ENCODE assay signal across 8 cellular contexts in genomic region chr13:40060318-40061007, GRCh38.
A peak's percentile ranks its signal among the peaks of the same experiment; 100 is the strongest.
DNase-seq lines count a peak whose midpoint lies in the region; ATAC-seq and TF ChIP-seq lines count a peak whose summit lies in the region.

No MANE protein-coding gene starts in this region.

- DNase-seq in DMS153 treated with DMSO at 0.1 percent for 48 hours (lab: John Stamatoyannopoulos, UW; ENCODE audit: unreplicated experiment): peak; percentile 83
- DNase-seq in activated T-cell treated with anti-CD3 and anti-CD28 coated beads, Interleukin-2, amount 50 U/mL, for 48 hours: peak; percentile 67 to 76
- DNase-seq in medulla oblongata (ENCODE audit: extremely low spot score): peak; percentile 43
- peak; percentile 73 to 87 for DNase-seq in aorta
- no peak for DNase-seq in NCI-H128 (lab: John Stamatoyannopoulos, UW; ENCODE audit: unreplicated experiment)
- DNase-seq in HFFc6: no peak

- H3K27me3 Mint-ChIP-seq in HFFc6 (ENCODE audit: insufficient read depth): peaks cover 7% of the 10 kb centered on the region

- H3K36me3 ChIP-seq in aorta (ENCODE audit: control insufficient read depth in 1 of 2, insufficient read depth in 2 of 2, low read length in 1 of 2): no peaks in the 10 kb centered on the region

- no peak overlapping the region for H3K27ac ChIP-seq in aorta (ENCODE audit: low read depth in 1 of 2, low read length in 2 of 2)

- H3K9me3 ChIP-seq in aorta (ENCODE audit: control insufficient read depth, low read length): no peaks in the 10 kb centered on the region

- WGBS in aorta, 2 donors: 58% methylated on average over 4 of the region's 4 CpGs

- peaks cover 7% of the 10 kb centered on the region; the same call in 1 of the 2 replicates for H3K4me1 Mint-ChIP-seq in HFFc6 (ENCODE audit: low read depth)

- no peak overlapping the region for H3K4me3 Mint-ChIP-seq in HFFc6

- H3K27ac Mint-ChIP-seq in HFFc6: no peak overlapping the region

- intact Hi-C loops in aorta (cut with DNase I): no loop called here

- no peaks in the 10 kb centered on the region for H3K27me3 ChIP-seq in aorta (ENCODE audit: control insufficient read depth in 1 of 2, insufficient read depth in 2 of 2, low read length in 1 of 2)

- no peak for TF ChIP-seq CTCF in HFFc6 (IDR thresholded peaks at IDR 0.05)

- no peaks in the 10 kb centered on the region; the same call in 1 of the 2 replicates for H3K9me3 Mint-ChIP-seq in HFFc6

- no peaks in the 10 kb centered on the region for H3K36me3 Mint-ChIP-seq in HFFc6 (ENCODE audit: low read depth)

- H3K4me3 ChIP-seq in aorta (ENCODE audit: low read length in 2 of 2): no peak overlapping the region

- ATAC-seq in GM19328 (IDR thresholded peaks at IDR 0.05; ENCODE audit: unreplicated experiment) (peak; percentile 57), HG03432 (IDR thresholded peaks at IDR 0.05; ENCODE audit: unreplicated experiment) (peak; percentile 82), aorta (ENCODE audit: low FRiP score) (peak; percentile 63)

- peaks cover 0 to 2% of the 10 kb centered on the region in 2 donors for H3K4me1 ChIP-seq in aorta (ENCODE audit: control insufficient read depth in 1 of 2, insufficient read depth in 2 of 2, low read length in 2 of 2)

Comparison
In these comparisons a context has a peak if more than half of its experiments do, and no peak if none do; other contexts are left out.
1. DNase-seq: peak in DMS153 treated with DMSO at 0.1 percent for 48 hours (single experiment), activated T-cell treated with anti-CD3 and anti-CD28 coated beads, Interleukin-2, amount 50 U/mL, for 48 hours (2 of 2), medulla oblongata (single experiment) and aorta (2 of 2); none in NCI-H128 (single experiment) and HFFc6 (single experiment).
2. Peak in every context shown above with its lines, with median percentiles within 50 percentile points of each other: ATAC-seq.